ENCODE assay signal across 23 cellular contexts in the genomic region with DNA sequence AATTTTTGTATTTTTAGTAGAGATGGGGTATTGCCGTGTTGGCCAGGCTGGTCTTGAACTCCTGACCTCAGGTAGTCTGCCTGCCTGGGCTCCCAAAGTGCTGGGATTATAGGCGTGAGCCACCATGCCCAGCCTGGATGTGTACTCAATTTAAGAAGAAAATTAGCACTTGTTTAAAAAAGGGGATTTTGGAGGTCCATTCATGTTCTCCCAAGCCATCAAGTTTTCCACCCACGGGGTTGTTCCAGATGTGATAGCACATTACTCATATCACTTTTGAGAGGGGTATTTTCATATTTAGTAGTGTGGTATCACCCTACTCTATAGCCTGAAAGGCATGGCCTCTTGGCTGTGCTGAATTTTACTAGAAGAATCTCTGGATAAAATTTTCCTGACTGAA. TPM values are rescaled to one million over a fixed set of nuclear protein-coding genes. Genes with fewer than 3 reads are reported as not detected.
DNase-seq lines count a peak whose midpoint lies in the region; ATAC-seq and TF ChIP-seq lines count a peak whose summit lies in the region.
"Had no signal": no experiment of that assay in that cellular context is flagged by ENCODE, and none has a peak within 500 bp of the region (broad histone marks: within the 10 kb centered on the region; RNA-seq: fewer than 3 reads in every experiment).

No MANE protein-coding gene starts in this region.

- H3K27me3 ChIP-seq in right cardiac atrium (ENCODE audit: control insufficient read depth, insufficient read depth) (no peaks in the 10 kb centered on the region), A673 (replicated peaks; ENCODE audit: insufficient read depth, low read depth, low read length, poor library complexity) (peaks cover 5% of the 10 kb centered on the region), vagina (no peaks in the 10 kb centered on the region)
- H3K27me3 ChIP-seq: upper lobe of left lung had no signal

- H3K36me3 Mint-ChIP-seq in activated CD4-positive, alpha-beta T cell treated with anti-CD3 and anti-CD28 coated beads, Interleukin-2, amount 10 ng/mL, durations not matched to agents 7 days and 5 days (ENCODE audit: low read depth): peaks cover 1% of the 10 kb centered on the region
- peaks cover 4% of the 10 kb centered on the region for H3K36me3 Mint-ChIP-seq in activated naive CD8-positive, alpha-beta T cell treated with anti-CD3 and anti-CD28 coated beads, Interleukin-2, amount 50 U/mL, for 24 hours (ENCODE audit: low read depth)

- peaks cover 13% of the 10 kb centered on the region for H3K4me1 Mint-ChIP-seq in activated CD4-positive, alpha-beta T cell treated with anti-CD3 and anti-CD28 coated beads, Interleukin-2, amount 10 ng/mL, durations not matched to agents 7 days and 5 days
- H3K4me1 Mint-ChIP-seq in activated naive CD8-positive, alpha-beta T cell treated with anti-CD3 and anti-CD28 coated beads, Interleukin-2, amount 50 U/mL, for 24 hours: peaks cover 34% of the 10 kb centered on the region

- no peak for TF ChIP-seq POLR2A in vagina (IDR thresholded peaks at IDR 0.05)

- H3K4me1 ChIP-seq in right cardiac atrium (ENCODE audit: control insufficient read depth, insufficient read depth, low read length) (no peaks in the 10 kb centered on the region), A673 (ENCODE audit: insufficient read depth, low read length, poor library complexity, severe bottlenecking) (no peaks in the 10 kb centered on the region), vagina (peaks cover 5% of the 10 kb centered on the region)
- H3K4me1 ChIP-seq: A549, BE2C, Caco-2, upper lobe of left lung had no signal

- TF ChIP-seq CTCF in A673 (conservative IDR thresholded peaks at IDR 0.05; ENCODE audit: low read depth, low read length) (no peak), vagina (IDR thresholded peaks at IDR 0.05) (no peak)

- CTCF ChIA-PET in activated CD4-positive, alpha-beta T cell treated with anti-CD3 and anti-CD28 coated beads, Interleukin-2, amount 10 ng/mL, durations not matched to agents 7 days and 5 days (lab: Charles Lee): no interaction called here
- CTCF ChIA-PET in A673 (lab: Charles Lee): no interaction called here

- H3K9me3 Mint-ChIP-seq in activated CD4-positive, alpha-beta T cell treated with anti-CD3 and anti-CD28 coated beads, Interleukin-2, amount 10 ng/mL, durations not matched to agents 7 days and 5 days: peaks cover 7% of the 10 kb centered on the region
- H3K9me3 Mint-ChIP-seq in activated naive CD8-positive, alpha-beta T cell treated with anti-CD3 and anti-CD28 coated beads, Interleukin-2, amount 50 U/mL, for 24 hours: peaks cover 3% of the 10 kb centered on the region
- H3K9me3 Mint-ChIP-seq: dendritic cell treated with granulocyte-macrophage colony-stimulating factor and Interleukin-4, amounts not matched to agents 40 ng/mL and 50 ng/mL, for 4 days had no signal

- H3K27ac Mint-ChIP-seq in activated CD4-positive, alpha-beta T cell treated with anti-CD3 and anti-CD28 coated beads, Interleukin-2, amount 10 ng/mL, durations not matched to agents 7 days and 5 days: no peak overlapping the region
- peak overlapping the region; percentile 91 for H3K27ac Mint-ChIP-seq in activated naive CD8-positive, alpha-beta T cell treated with anti-CD3 and anti-CD28 coated beads, Interleukin-2, amount 50 U/mL, for 24 hours
- H3K27ac Mint-ChIP-seq: dendritic cell treated with granulocyte-macrophage colony-stimulating factor and Interleukin-4, amounts not matched to agents 40 ng/mL and 50 ng/mL, for 4 days had no signal

- no peak overlapping the region for H3K4me3 Mint-ChIP-seq in activated CD4-positive, alpha-beta T cell treated with anti-CD3 and anti-CD28 coated beads, Interleukin-2, amount 10 ng/mL, durations not matched to agents 7 days and 5 days
- H3K4me3 Mint-ChIP-seq in activated naive CD8-positive, alpha-beta T cell treated with anti-CD3 and anti-CD28 coated beads, Interleukin-2, amount 50 U/mL, for 24 hours: peak overlapping the region; percentile 37
- H3K4me3 Mint-ChIP-seq: dendritic cell treated with granulocyte-macrophage colony-stimulating factor and Interleukin-4, amounts not matched to agents 40 ng/mL and 50 ng/mL, for 4 days had no signal

- no peaks in the 10 kb centered on the region for H3K9me3 ChIP-seq in right cardiac atrium (ENCODE audit: control insufficient read depth, low read length)
- no peaks in the 10 kb centered on the region for H3K9me3 ChIP-seq in A673 (ENCODE audit: low read depth, low read length, poor library complexity, severe bottlenecking)
- no peaks in the 10 kb centered on the region for H3K9me3 ChIP-seq in vagina
- H3K9me3 ChIP-seq: BE2C, Caco-2, upper lobe of left lung had no signal

- intact Hi-C loops in right cardiac atrium (cut with DNase I): no loop called here
- intact Hi-C loops in A673 (cut with micrococcal nuclease; ENCODE audit: unreplicated experiment): no loop called here
- intact Hi-C loops in vagina (cut with DNase I): no loop called here

- H3K36me3 ChIP-seq in A673 (ENCODE audit: insufficient read depth, low read length, poor library complexity, severe bottlenecking): no peaks in the 10 kb centered on the region
- H3K36me3 ChIP-seq in vagina: no peaks in the 10 kb centered on the region
- H3K36me3 ChIP-seq: BE2C, upper lobe of left lung had no signal

- BruUV-seq in A673 (replicated peaks; lab: Mats Ljungman, UMichigan): no TSS peak

- H3K4me3 ChIP-seq in right cardiac atrium (ENCODE audit: low read length): no peak overlapping the region
- no peak overlapping the region for H3K4me3 ChIP-seq in A673 (ENCODE audit: low read depth, low read length, poor library complexity, severe bottlenecking)
- H3K4me3 ChIP-seq in vagina: no peak overlapping the region
- H3K4me3 ChIP-seq: A549, upper lobe of left lung had no signal

- peaks cover 2% of the 10 kb centered on the region for H3K27me3 Mint-ChIP-seq in activated CD4-positive, alpha-beta T cell treated with anti-CD3 and anti-CD28 coated beads, Interleukin-2, amount 10 ng/mL, durations not matched to agents 7 days and 5 days
- no peaks in the 10 kb centered on the region for H3K27me3 Mint-ChIP-seq in activated naive CD8-positive, alpha-beta T cell treated with anti-CD3 and anti-CD28 coated beads, Interleukin-2, amount 50 U/mL, for 24 hours
- H3K27me3 Mint-ChIP-seq: dendritic cell treated with granulocyte-macrophage colony-stimulating factor and Interleukin-4, amounts not matched to agents 40 ng/mL and 50 ng/mL, for 4 days had no signal

- H3K27ac ChIP-seq in right cardiac atrium (ENCODE audit: low read length) (no peak overlapping the region), A673 (ENCODE audit: low read depth, low read length, poor library complexity, severe bottlenecking) (no peak overlapping the region), vagina (no peak overlapping the region)
- H3K27ac ChIP-seq: A549, upper lobe of left lung had no signal

- 80% methylated on average over 3 of the region's 3 CpGs for WGBS in right cardiac atrium

- ATAC-seq in HG02610 (IDR thresholded peaks at IDR 0.05; ENCODE audit: unreplicated experiment) (peak; percentile 55), right cardiac atrium (no peak)
- ATAC-seq in activated naive CD8-positive, alpha-beta T cell treated with anti-CD3 and anti-CD28 coated beads, Interleukin-2, amount 50 U/mL, for 24 hours: peak; percentile 89
- ATAC-seq: A549, HCT116 had no signal

- POLR2A ChIA-PET in activated CD4-positive, alpha-beta T cell treated with anti-CD3 and anti-CD28 coated beads, Interleukin-2, amount 10 ng/mL, durations not matched to agents 7 days and 5 days (lab: Charles Lee): no interaction called here
- POLR2A ChIA-PET in A673 (lab: Charles Lee; ENCODE audit: low non-redundant PET): no interaction called here

- peak; percentile 48 to 64 for DNase-seq in activated CD4-positive, alpha-beta T cell treated with anti-CD3 and anti-CD28 coated beads, Interleukin-2, amount 50 U/mL, for 48 hours
- no peak for DNase-seq in activated CD4-positive, alpha-beta T cell treated with anti-CD3 and anti-CD28 coated beads, Interleukin-2, amount 10 ng/mL, durations not matched to agents 7 days and 5 days
- DNase-seq in activated naive CD8-positive, alpha-beta T cell treated with anti-CD3 and anti-CD28 coated beads, Interleukin-2, amount 50 U/mL, for 24 hours: peak; percentile 45
- DNase-seq in stimulated activated CD8-positive, alpha-beta memory T cell treated with anti-CD3 and anti-CD28 coated beads, Interleukin-15, amount 100 ng/mL, for 48 hours (ENCODE audit: low read depth in 2 of 2): peak; percentile 32 to 33
- no peak for DNase-seq in right cardiac atrium
- no peak for DNase-seq in A673 (ENCODE audit: low spot score)
- DNase-seq in vagina (ENCODE audit: extremely low spot score in 2 of 2): no peak
- DNase-seq: amygdala, BE2C, Caco-2, DMS79 treated with DMSO at 0.1 percent for 48 hours, IMR-90, mammary epithelial cell, NCI-H1105, NCI-H2029 treated with DMSO at 0.1 percent for 48 hours, small intestine, upper lobe of left lung had no signal

RNA-seq across cellular contexts. Expression of a gene that starts 10.5 kb away (rescaled TPM):
- not detected for total RNA-seq in activated CD4-positive, alpha-beta T cell treated with anti-CD3 and anti-CD28 coated beads, Interleukin-2, amount 10 ng/mL, durations not matched to agents 7 days and 5 days
- total RNA-seq in right cardiac atrium: not detected
- polyA plus RNA-seq in right cardiac atrium: 0.07 TPM
- not detected in 2 replicates for total RNA-seq in A673 (2021)
- total RNA-seq in vagina: not detected
- total RNA-seq: IMR-90, mammary epithelial cell, OCI-LY7, pulmonary artery endothelial cell had no signal
- polyA plus RNA-seq: A549, IMR-90, mammary epithelial cell had no signal

Comparison
In these comparisons a context has a peak if more than half of its experiments do, and no peak if none do; other contexts are left out.
1. DNase-seq: peak in activated CD4-positive, alpha-beta T cell treated with anti-CD3 and anti-CD28 coated beads, Interleukin-2, amount 50 U/mL, for 48 hours (2 of 2), activated naive CD8-positive, alpha-beta T cell treated with anti-CD3 and anti-CD28 coated beads, Interleukin-2, amount 50 U/mL, for 24 hours (single experiment) and stimulated activated CD8-positive, alpha-beta memory T cell treated with anti-CD3 and anti-CD28 coated beads, Interleukin-15, amount 100 ng/mL, for 48 hours (2 of 2); none in activated CD4-positive, alpha-beta T cell treated with anti-CD3 and anti-CD28 coated beads, Interleukin-2, amount 10 ng/mL, durations not matched to agents 7 days and 5 days (single experiment), right cardiac atrium (0 of 3), A673 (single experiment) and vagina (0 of 2).
2. ATAC-seq: peak in HG02610 (single experiment) and activated naive CD8-positive, alpha-beta T cell treated with anti-CD3 and anti-CD28 coated beads, Interleukin-2, amount 50 U/mL, for 24 hours (single experiment); none in right cardiac atrium (0 of 2).